15 cellular contexts compared by ENCODE assay signal in genomic region chr2:175234650-175235049, GRCh38. TPM values are rescaled to one million over a fixed set of nuclear protein-coding genes. Genes with fewer than 3 reads are reported as not detected.
A peak's percentile ranks its signal among the peaks of the same experiment; 100 is the strongest.
DNase-seq lines count a peak whose midpoint lies in the region; ATAC-seq lines count a peak whose summit lies in the region.
"Had no signal": no experiment of that assay in that cellular context is flagged by ENCODE, and none has a peak within 500 bp of the region (broad histone marks: within the 10 kb centered on the region; RNA-seq: fewer than 3 reads in every experiment).

No MANE protein-coding gene starts in this region.

- H4K20me1 ChIP-seq in BLaER1 treated with 17β-estradiol and CSF1 and Interleukin-3, amounts not matched to agents 10 nM and 100 nM = no peaks in the 10 kb centered on the region

- no peak overlapping the region for H3K9ac ChIP-seq in BLaER1 treated with 17β-estradiol and CSF1 and Interleukin-3, amounts not matched to agents 10 nM and 100 nM

- no peak overlapping the region for H3K4me3 ChIP-seq in BLaER1 treated with 17β-estradiol and CSF1 and Interleukin-3, amounts not matched to agents 10 nM and 100 nM
- H3K4me3 ChIP-seq: ascending aorta, ovary, suprapubic skin had no signal

- H3K36me3 ChIP-seq in BLaER1 treated with 17β-estradiol and CSF1 and Interleukin-3, amounts not matched to agents 10 nM and 100 nM = 0 out of 22 replicates have a peak, but pooled peaks cover 0 to 8% (median 0%) of the 10 kb centered on the region in 11 experiments
- H3K36me3 ChIP-seq: ascending aorta, ovary, suprapubic skin had no signal

- peak; percentile 87 for ATAC-seq in GM19438 (IDR thresholded peaks at IDR 0.05; ENCODE audit: low read depth, unreplicated experiment)
- ATAC-seq in HG02870 (IDR thresholded peaks at IDR 0.05; ENCODE audit: unreplicated experiment) = peak; percentile 69

- peaks cover 24 to 35% (median 28%) of the 10 kb centered on the region in 11 experiments for H3K9me3 ChIP-seq in BLaER1 treated with 17β-estradiol and CSF1 and Interleukin-3, amounts not matched to agents 10 nM and 100 nM (replicated peaks in 1 of 11)
- H3K9me3 ChIP-seq: ascending aorta, ovary, suprapubic skin had no signal

- DNase-seq in MV-4-11 (lab: John Stamatoyannopoulos, UW) (peak; percentile 19), posterior vena cava (ENCODE audit: low spot score) (no peak), 8988T (no peak), mesenteric fat pad (ENCODE audit: low spot score) (no peak), SK-N-DZ (ENCODE audit: low spot score) (no peak)
- DNase-seq: activated CD4-positive, alpha-beta memory T cell treated with anti-CD3 and anti-CD28 coated beads for 36 hours; cortex of kidney; erythroblast; ovary; SHP77 had no signal

- 0 out of 22 replicates have a peak overlapping the region, but pooled peaks of 1 of the 11 experiments have one; percentile 54 for H3K27ac ChIP-seq in BLaER1 treated with 17β-estradiol and CSF1 and Interleukin-3, amounts not matched to agents 10 nM and 100 nM
- H3K27ac ChIP-seq: ascending aorta, ovary, suprapubic skin had no signal

- no peaks in the 10 kb centered on the region for H3K27me3 ChIP-seq in BLaER1 treated with 17β-estradiol and CSF1 and Interleukin-3, amounts not matched to agents 10 nM and 100 nM
- H3K27me3 ChIP-seq: ascending aorta, ovary, suprapubic skin had no signal

- intact Hi-C loops in posterior vena cava (cut with DNase I) = no loop called here

- H3K4me2 ChIP-seq in BLaER1 treated with 17β-estradiol and CSF1 and Interleukin-3, amounts not matched to agents 10 nM and 100 nM = peak overlapping the region; percentile 20 to 82 (median 63); a peak in 20 of 22 replicates

- H3K4me1 ChIP-seq in BLaER1 treated with 17β-estradiol and CSF1 and Interleukin-3, amounts not matched to agents 10 nM and 100 nM = peaks cover 11 to 26% (median 20%) of the 10 kb centered on the region in 10 experiments
- H3K4me1 ChIP-seq: ascending aorta, suprapubic skin had no signal

RNA-seq across cellular contexts. Expression of gene ATP5MC3, which starts 53.1 kb away (rescaled TPM):
- 100 to 1,000 TPM; 120 to 139 TPM for total RNA-seq in posterior vena cava
- total RNA-seq in mesenteric fat pad = 269 TPM
- polyA plus RNA-seq in SK-N-DZ (2014; cell fraction: cytosol; rRNA removed) = 362 and 398 TPM in 2 replicates
- polyA plus RNA-seq in SK-N-DZ (2014; cell fraction: nucleus; rRNA removed) = 163 and 239 TPM in 2 replicates
